Comparison of ENCODE assay signal across 32 cellular contexts in the genomic region with DNA sequence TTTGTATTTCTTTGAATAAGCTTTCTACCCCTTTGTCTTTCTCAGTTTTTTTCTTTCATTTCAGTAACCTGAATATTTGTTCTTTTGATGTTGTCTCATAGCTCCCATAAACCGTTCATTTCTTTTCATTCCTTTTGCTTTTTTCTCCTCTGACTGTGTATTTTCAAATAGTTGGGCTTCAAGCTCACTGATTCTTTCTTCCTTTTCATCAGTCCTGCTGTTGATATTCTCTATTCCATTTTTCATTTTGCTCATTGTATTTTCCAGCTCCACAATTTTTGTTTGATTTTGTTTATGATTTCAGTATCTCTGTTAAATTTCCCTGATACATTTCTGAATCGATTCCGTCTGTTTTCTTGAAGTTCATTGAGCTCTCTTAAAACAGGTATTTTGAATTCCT.
"Had no signal": no experiment of that assay in that cellular context is flagged by ENCODE, and none has a peak within 500 bp of the region (broad histone marks: within the 10 kb centered on the region; RNA-seq: fewer than 3 reads in every experiment).

No MANE protein-coding gene starts in this region.

- H3K4me3 Mint-ChIP-seq: activated B cell treated with CpG ODN at 0.5 μM for 24 hours; activated CD8-positive, alpha-beta T cell treated with anti-CD3 and anti-CD28 coated beads for 36 hours; activated naive CD8-positive, alpha-beta T cell; activated T-cell treated with anti-CD3 and anti-CD28 coated beads, Interleukin-2, amount 50 U/mL, for 4 hours; activated T-helper 17 cell treated with anti-CD3 and anti-CD28 coated beads, Interleukin-2, amount 50 U/mL, for 72 hours; effector memory CD8-positive, alpha-beta T cell; T-helper 17 cell; T-helper 2 cell treated with Interferon-gamma antibody and Interleukin-4, amounts not matched to agents 5 μg/mL and 100 μg/mL, for 36 hours had no signal

- H3K27ac ChIP-seq: brain microvascular endothelial cell, epithelial cell of prostate, esophagus squamous epithelium, gastroesophageal sphincter, heart right ventricle, WERI-Rb-1 had no signal

- H3K4me1 Mint-ChIP-seq: activated B cell treated with CpG ODN at 0.5 μM for 24 hours, T-helper 17 cell had no signal

- H3K27ac Mint-ChIP-seq: activated B cell treated with CpG ODN at 0.5 μM for 24 hours; activated CD8-positive, alpha-beta T cell treated with anti-CD3 and anti-CD28 coated beads for 36 hours; activated naive CD8-positive, alpha-beta T cell; activated T-helper 17 cell treated with anti-CD3 and anti-CD28 coated beads, Interleukin-2, amount 50 U/mL, for 72 hours; effector memory CD8-positive, alpha-beta T cell; T-helper 17 cell; T-helper 2 cell treated with Interferon-gamma antibody and Interleukin-4, amounts not matched to agents 5 μg/mL and 100 μg/mL, for 36 hours had no signal

- H3K27me3 ChIP-seq: brain microvascular endothelial cell, esophagus squamous epithelium, gastroesophageal sphincter, heart right ventricle had no signal

- H3K27me3 Mint-ChIP-seq: activated B cell treated with CpG ODN at 0.5 μM for 24 hours; activated CD8-positive, alpha-beta T cell treated with anti-CD3 and anti-CD28 coated beads for 36 hours; activated naive CD8-positive, alpha-beta T cell; activated T-helper 17 cell treated with anti-CD3 and anti-CD28 coated beads, Interleukin-2, amount 50 U/mL, for 72 hours; effector memory CD8-positive, alpha-beta T cell; T-helper 17 cell had no signal

- FAIRE-seq: astrocyte, bronchial epithelial cell, colon had no signal

- ATAC-seq: activated CD4-positive, CD25-positive, alpha-beta regulatory T cell treated with anti-CD3 and anti-CD28 coated beads, Interleukin-2, amount 50 U/mL, for 24 hours; activated CD8-positive, alpha-beta T cell treated with anti-CD3 and anti-CD28 coated beads for 36 hours; activated T-cell treated with anti-CD3 and anti-CD28 coated beads, Interleukin-2, amount 50 U/mL, for 4 hours; activated T-helper 17 cell treated with anti-CD3 and anti-CD28 coated beads, Interleukin-2, amount 50 U/mL, for 72 hours; effector memory CD8-positive, alpha-beta T cell; gastroesophageal sphincter; heart right ventricle; T-helper 17 cell had no signal

- H3K36me3 ChIP-seq: brain microvascular endothelial cell had no signal

- H3K4me1 ChIP-seq: esophagus squamous epithelium, gastroesophageal sphincter, heart right ventricle had no signal

- DNase-seq: activated B cell treated with CpG ODN at 0.5 μM for 24 hours; activated CD4-positive, alpha-beta T cell treated with anti-CD3 and anti-CD28 coated beads for 48 hours; activated CD4-positive, alpha-beta T cell treated with anti-CD3 and anti-CD28 coated beads, Interleukin-2, amount 50 U/mL, for 1 hour; activated CD4-positive, alpha-beta T cell treated with anti-CD3 and anti-CD28 coated beads, Interleukin-2, amount 50 U/mL, for 48 hours; activated CD8-positive, alpha-beta memory T cell treated with anti-CD3 and anti-CD28 coated beads for 24 hours; activated CD8-positive, alpha-beta T cell treated with anti-CD3 and anti-CD28 coated beads for 36 hours; activated effector memory CD4-positive, alpha-beta T cell treated with Interleukin-2 at 50 U/mL for 16 hours; activated gamma-delta T cell treated with Interleukin-2 at 50 U/mL for 16 hours; activated naive CD4-positive, alpha-beta T cell treated with anti-CD3 and anti-CD28 coated beads, Interleukin-2, amount 50 U/mL, for 16 hours; activated naive CD4-positive, alpha-beta T cell treated with Interleukin-2 at 50 U/mL for 16 hours; activated T-cell treated with anti-CD3 and anti-CD28 coated beads, Interleukin-2, amount 50 U/mL, for 4 hours; amniotic stem cell; anterior cingulate cortex; brain microvascular endothelial cell; cortex of kidney; dermis blood vessel endothelial cell; effector CD4-positive, alpha-beta T cell; effector memory CD8-positive, alpha-beta T cell; esophagus squamous epithelium; heart right ventricle; T-helper 17 cell; T1000; WERI-Rb-1 had no signal

- H3K4me3 ChIP-seq: esophagus squamous epithelium, gastroesophageal sphincter, heart right ventricle had no signal
